Comparison of ENCODE assay signal across 7 cellular contexts in genomic region chr15:72319360-72319984, GRCh38. TPM values are rescaled to one million over a fixed set of nuclear protein-coding genes. Genes with fewer than 3 reads are reported as not detected.
DNase-seq lines count a peak whose midpoint lies in the region; ATAC-seq and TF ChIP-seq lines count a peak whose summit lies in the region.

No MANE protein-coding gene starts in this region.

- peak overlapping the region; percentile 65 for H3K4me3 Mint-ChIP-seq in activated CD4-positive, alpha-beta memory T cell treated with anti-CD3 and anti-CD28 coated beads, Interleukin-2, amount 10 ng/mL, durations not matched to agents 7 days and 5 days
- H3K4me3 Mint-ChIP-seq in endodermal cell, result peak overlapping the region; percentile 68

- 8% methylated on average over 28 of the region's 48 CpGs; no CpG with 5 or more reads in 1 of the 2 experiments for WGBS in IMR-90 (ENCODE audit: extremely low coverage in 2 of 2, insufficient read length in 1 of 2), 2 experiments
- 6 to 15% methylated on average over 3 to 42 of the region's 48 CpGs for WGBS in endodermal cell (ENCODE audit: insufficient coverage in 1 of 2, insufficient read length in 1 of 2), 2 experiments
- 8% methylated on average over 4 of the region's 48 CpGs for WGBS in suprapubic skin

- H3K18ac ChIP-seq in IMR-90 (ENCODE audit: low read depth, low read length), result no peak overlapping the region

- intact Hi-C loops in IMR-90 (cut with micrococcal nuclease), result no loop called here

- H3K56ac ChIP-seq in IMR-90 (ENCODE audit: extremely low read depth, insufficient read depth, low read length), result no peak overlapping the region

- H2AK5ac ChIP-seq in IMR-90 (ENCODE audit: low read depth, low read length), result no peak overlapping the region

- H3K9me1 ChIP-seq in IMR-90 (ENCODE audit: insufficient read depth, low read length), result no peaks in the 10 kb centered on the region; the same call in 1 of the 2 replicates

- CTCF ChIA-PET in IMR-90 (lab: Yijun Ruan, JAX), result no interaction called here
- CTCF ChIA-PET in activated CD4-positive, alpha-beta memory T cell treated with anti-CD3 and anti-CD28 coated beads, Interleukin-2, amount 10 ng/mL, durations not matched to agents 7 days and 5 days (lab: Charles Lee), result no interaction called here

- POLR2A ChIA-PET in IMR-90 (lab: Charles Lee; ENCODE audit: unreplicated experiment), result no interaction called here
- POLR2A ChIA-PET in activated CD4-positive, alpha-beta memory T cell treated with anti-CD3 and anti-CD28 coated beads, Interleukin-2, amount 10 ng/mL, durations not matched to agents 7 days and 5 days (lab: Charles Lee), result interaction anchor here (0.6 to 0.8 kb wide), 3 partner anchors 19 to 56 kb away, joined by 3 read pairs; partner anchors contain the start of gene HEXA

- no peak overlapping the region for H3K27ac Mint-ChIP-seq in activated CD4-positive, alpha-beta memory T cell treated with anti-CD3 and anti-CD28 coated beads, Interleukin-2, amount 10 ng/mL, durations not matched to agents 7 days and 5 days
- no peak overlapping the region for H3K27ac Mint-ChIP-seq in endodermal cell

- H3K9ac ChIP-seq in IMR-90 (ENCODE audit: low read depth, low read length) (no peak overlapping the region), endodermal cell (ENCODE audit: extremely low read depth, low read length, poor library complexity, severe bottlenecking) (no peak overlapping the region), Karpas-422 (ENCODE audit: low read length) (no peak overlapping the region)

- in situ Hi-C loops in IMR-90 (cut with MboI; ENCODE audit: low sequenced_read_pairs), result no loop called here

- TF ChIP-seq CTCF in IMR-90 (conservative IDR thresholded peaks at IDR 0.05; ENCODE audit: low read depth, low read length) (no peak), endodermal cell (conservative IDR thresholded peaks at IDR 0.05) (no peak), suprapubic skin (IDR thresholded peaks at IDR 0.05) (no peak)

- TF ChIP-seq RAD21 in IMR-90 (IDR thresholded peaks at IDR 0.05; ENCODE audit: low read length), result no peak

- H2AK9ac ChIP-seq in IMR-90 (replicated peaks; ENCODE audit: low read depth, low read length, poor library complexity), result no peak overlapping the region

- H3K4me3 ChIP-seq in IMR-90 (ENCODE audit: insufficient read depth, low read depth, low read length) (peak overlapping the region; percentile 21), endodermal cell (ENCODE audit: low read length) (no peak overlapping the region), suprapubic skin (peak overlapping the region; percentile 48), Karpas-422 (ENCODE audit: low read length) (no peak overlapping the region)

- peaks cover 4% of the 10 kb centered on the region for H3K9me3 Mint-ChIP-seq in activated CD4-positive, alpha-beta memory T cell treated with anti-CD3 and anti-CD28 coated beads, Interleukin-2, amount 10 ng/mL, durations not matched to agents 7 days and 5 days
- H3K9me3 Mint-ChIP-seq in endodermal cell, result peaks cover 12% of the 10 kb centered on the region

- no peak overlapping the region for H3K4ac ChIP-seq in IMR-90 (ENCODE audit: low read depth, low read length)

- H3K79me1 ChIP-seq in IMR-90 (ENCODE audit: low read depth in 1 of 2, low read length in 2 of 2), result no peaks in the 10 kb centered on the region

- H3K36me3 ChIP-seq in IMR-90 (ENCODE audit: control insufficient read depth, insufficient read depth, low read length) (no peaks in the 10 kb centered on the region), endodermal cell (ENCODE audit: control insufficient read depth, insufficient read depth, low read length) (no peaks in the 10 kb centered on the region), suprapubic skin (no peaks in the 10 kb centered on the region), Karpas-422 (ENCODE audit: insufficient read depth, low read length) (no peaks in the 10 kb centered on the region)

- H4K20me1 ChIP-seq in IMR-90 (ENCODE audit: insufficient read depth, low read length), result 0 out of 2 replicates have a peak, but pooled peaks cover 5% of the 10 kb centered on the region
- no peaks in the 10 kb centered on the region; the same call in 1 of the 2 replicates for H4K20me1 ChIP-seq in Karpas-422 (ENCODE audit: insufficient read depth, low read depth, low read length)

- no peak overlapping the region for H2BK5ac ChIP-seq in IMR-90 (ENCODE audit: low read depth, low read length, poor library complexity, severe bottlenecking)

- no peak for TF ChIP-seq EP300 in suprapubic skin (IDR thresholded peaks at IDR 0.05)

- H2AFZ ChIP-seq in IMR-90 (replicated peaks; ENCODE audit: low read length, poor library complexity), result peak overlapping the region; percentile 79
- H2AFZ ChIP-seq in Karpas-422 (ENCODE audit: low read length), result no peak overlapping the region

- dilution Hi-C loops in IMR-90 (cut with HindIII; ENCODE audit: low sequenced_read_pairs, unreplicated experiment), result no loop called here

- no peak overlapping the region for H4K8ac ChIP-seq in IMR-90 (ENCODE audit: low read depth in 2 of 2, low read length in 2 of 2)

- H3K14ac ChIP-seq in IMR-90 (replicated peaks; ENCODE audit: low read depth, low read length), result no peak overlapping the region

- H3K36me3 Mint-ChIP-seq in activated CD4-positive, alpha-beta memory T cell treated with anti-CD3 and anti-CD28 coated beads, Interleukin-2, amount 10 ng/mL, durations not matched to agents 7 days and 5 days (ENCODE audit: low read depth), result no peaks in the 10 kb centered on the region
- H3K36me3 Mint-ChIP-seq in endodermal cell (ENCODE audit: low read depth), result peaks cover 7% of the 10 kb centered on the region

- H3K27me3 ChIP-seq in IMR-90 (ENCODE audit: control insufficient read depth, insufficient read depth, low read length) (peaks cover 22% of the 10 kb centered on the region), endodermal cell (ENCODE audit: control insufficient read depth, insufficient read depth, low read length, poor library complexity, severe bottlenecking) (peaks cover 48% of the 10 kb centered on the region), suprapubic skin (no peaks in the 10 kb centered on the region), Karpas-422 (ENCODE audit: low read length) (no peaks in the 10 kb centered on the region)

- H4K91ac ChIP-seq in IMR-90 (ENCODE audit: insufficient read depth, low read depth, low read length), result no peak overlapping the region

- no peak overlapping the region for H3K27ac ChIP-seq in IMR-90 (ENCODE audit: insufficient read depth, low read length)
- no peak overlapping the region for H3K27ac ChIP-seq in endodermal cell (ENCODE audit: low read depth, low read length)
- H3K27ac ChIP-seq in suprapubic skin, result no peak overlapping the region
- no peak overlapping the region for H3K27ac ChIP-seq in Karpas-422 (ENCODE audit: low read length)

- no peak overlapping the region for H2BK20ac ChIP-seq in IMR-90 (ENCODE audit: low read depth, low read length)

- no peaks in the 10 kb centered on the region for H3K9me3 ChIP-seq in IMR-90 (ENCODE audit: control insufficient read depth, insufficient read depth, low read length)
- peaks cover 14% of the 10 kb centered on the region for H3K9me3 ChIP-seq in endodermal cell (ENCODE audit: control insufficient read depth, low read length)
- no peaks in the 10 kb centered on the region for H3K9me3 ChIP-seq in suprapubic skin
- H3K9me3 ChIP-seq in Karpas-422 (ENCODE audit: low read length), result no peaks in the 10 kb centered on the region

- H3K27me3 Mint-ChIP-seq in activated CD4-positive, alpha-beta memory T cell treated with anti-CD3 and anti-CD28 coated beads, Interleukin-2, amount 10 ng/mL, durations not matched to agents 7 days and 5 days, result peaks cover 23% of the 10 kb centered on the region
- H3K27me3 Mint-ChIP-seq in endodermal cell (ENCODE audit: insufficient read depth), result peaks cover 58% of the 10 kb centered on the region

- H4K5ac ChIP-seq in IMR-90 (ENCODE audit: low read depth, low read length), result no peak overlapping the region

- peak; percentile 36 for ATAC-seq in GM19395 (IDR thresholded peaks at IDR 0.05; ENCODE audit: unreplicated experiment)
- ATAC-seq in IMR-90 (ENCODE audit: low read depth), result peak; percentile 89

- DNase-seq in IMR-90 (peak; percentile 47), endodermal cell (peak; percentile 96), midbrain (lab: John Stamatoyannopoulos, UW) (peak; percentile 67), suprapubic skin (ENCODE audit: low spot score in 2 of 2) (peak; percentile 72 to 80), Karpas-422 (no peak)
- peak; percentile 54 for DNase-seq in activated CD4-positive, alpha-beta memory T cell treated with anti-CD3 and anti-CD28 coated beads, Interleukin-2, amount 10 ng/mL, durations not matched to agents 7 days and 5 days

- TF ChIP-seq POLR2A in IMR-90 (IDR thresholded peaks at IDR 0.05; ENCODE audit: low read depth, low read length) (no peak), suprapubic skin (IDR thresholded peaks at IDR 0.05) (no peak)

- no peaks in the 10 kb centered on the region for H3K4me1 ChIP-seq in IMR-90 (ENCODE audit: control insufficient read depth, insufficient read depth, low read length)
- H3K4me1 ChIP-seq in endodermal cell (ENCODE audit: control insufficient read depth, insufficient read depth, low read length), result no peaks in the 10 kb centered on the region
- H3K4me1 ChIP-seq in suprapubic skin, result peaks cover 17% of the 10 kb centered on the region
- peaks cover 10% of the 10 kb centered on the region for H3K4me1 ChIP-seq in Karpas-422 (ENCODE audit: low read length)

- H2BK120ac ChIP-seq in IMR-90 (ENCODE audit: low read depth, low read length), result no peak overlapping the region

- no peaks in the 10 kb centered on the region for H3K79me2 ChIP-seq in Karpas-422 (ENCODE audit: low read length)

- no TSS peak for BruUV-seq in IMR-90 (replicated peaks; lab: Mats Ljungman, UMichigan)

- H3K4me1 Mint-ChIP-seq in activated CD4-positive, alpha-beta memory T cell treated with anti-CD3 and anti-CD28 coated beads, Interleukin-2, amount 10 ng/mL, durations not matched to agents 7 days and 5 days, result peaks cover 24% of the 10 kb centered on the region
- peaks cover 4% of the 10 kb centered on the region for H3K4me1 Mint-ChIP-seq in endodermal cell

- H3K4me2 ChIP-seq in IMR-90 (ENCODE audit: low read depth, low read length) (no peak overlapping the region), Karpas-422 (ENCODE audit: low read depth, low read length, poor library complexity, severe bottlenecking) (no peak overlapping the region)

- no peak overlapping the region for H3K23ac ChIP-seq in IMR-90 (ENCODE audit: low read depth, low read length)

- H3K9me2 ChIP-seq in Karpas-422 (replicated peaks; ENCODE audit: insufficient read depth, low read length), result no peaks in the 10 kb centered on the region

- no peak overlapping the region for H2BK15ac ChIP-seq in IMR-90 (ENCODE audit: low read depth, low read length)

RNA-seq across cellular contexts. Expression of gene CELF6, which starts 0.5 kb away (rescaled TPM):
- total RNA-seq in IMR-90 (2012; rRNA removed), result not detected in 2 replicates
- polyA plus RNA-seq in IMR-90 (2012; rRNA removed), result 0.06 and 0.07 TPM in 2 replicates
- polyA plus RNA-seq in IMR-90 (2012; cell fraction: cytosol; rRNA removed), result not detected in 2 replicates
- 0.65 and 0.78 TPM in 2 replicates for polyA plus RNA-seq in IMR-90 (2012; cell fraction: nucleus; rRNA removed; ENCODE audit: low replicate concordance)
- total RNA-seq in activated CD4-positive, alpha-beta memory T cell treated with anti-CD3 and anti-CD28 coated beads, Interleukin-2, amount 10 ng/mL, durations not matched to agents 7 days and 5 days, result under 1 TPM; 0.18 to 0.58 TPM
- under 1 TPM; 0.46 to 0.62 TPM for total RNA-seq in endodermal cell
- 1.5 TPM for polyA plus RNA-seq in endodermal cell (2013, experiment 1 of 2)
- polyA plus RNA-seq in endodermal cell (2013, experiment 2 of 2), result 1.4 TPM
- total RNA-seq in suprapubic skin, result 1 to 10 TPM in 2 of 4 donors, under 1 TPM in 2; 0.70 to 1.5 (median 0.99) TPM
- 4.4 and 4.6 TPM in 2 replicates for total RNA-seq in Karpas-422 (2014; rRNA removed; shearing (Covaris generic); ENCODE audit: low replicate concordance)

RNA-seq across cellular contexts. Expression of gene PARP6, which starts 47.1 kb away (rescaled TPM):
- total RNA-seq in IMR-90 (2012; rRNA removed) (10.0 and 13.4 TPM in 2 replicates), endodermal cell (10 to 100 TPM; 87.3 to 92.1 TPM), suprapubic skin (100 to 1,000 TPM in 1 of 4 donors, 10 to 100 TPM in 3; 63.6 to 102 (median 70.6) TPM)
- polyA plus RNA-seq in IMR-90 (2012; rRNA removed), result 44.7 and 45.1 TPM in 2 replicates
- polyA plus RNA-seq in IMR-90 (2012; cell fraction: cytosol; rRNA removed), result 12.9 and 33.6 TPM in 2 replicates
- 188 and 399 TPM in 2 replicates for polyA plus RNA-seq in IMR-90 (2012; cell fraction: nucleus; rRNA removed; ENCODE audit: low replicate concordance)
- total RNA-seq in activated CD4-positive, alpha-beta memory T cell treated with anti-CD3 and anti-CD28 coated beads, Interleukin-2, amount 10 ng/mL, durations not matched to agents 7 days and 5 days, result 10 to 100 TPM; 58.8 to 65.0 TPM
- 74.3 TPM for polyA plus RNA-seq in endodermal cell (2013, experiment 1 of 2)
- polyA plus RNA-seq in endodermal cell (2013, experiment 2 of 2), result 56.8 TPM
- 73.2 and 82.0 TPM in 2 replicates for total RNA-seq in Karpas-422 (2014; rRNA removed; shearing (Covaris generic); ENCODE audit: low replicate concordance)

RNA-seq across cellular contexts. Expression of gene HEXA, which starts 56.3 kb away (rescaled TPM):
- 17.5 and 19.4 TPM in 2 replicates for total RNA-seq in IMR-90 (2012; rRNA removed)
- 103 and 115 TPM in 2 replicates for polyA plus RNA-seq in IMR-90 (2012; rRNA removed)
- polyA plus RNA-seq in IMR-90 (2012; cell fraction: cytosol; rRNA removed), result 63.3 and 67.6 TPM in 2 replicates
- 96.3 and 166 TPM in 2 replicates for polyA plus RNA-seq in IMR-90 (2012; cell fraction: nucleus; rRNA removed; ENCODE audit: low replicate concordance)
- 100 to 1,000 TPM; 110 to 111 TPM for total RNA-seq in activated CD4-positive, alpha-beta memory T cell treated with anti-CD3 and anti-CD28 coated beads, Interleukin-2, amount 10 ng/mL, durations not matched to agents 7 days and 5 days
- total RNA-seq in endodermal cell, result 100 to 1,000 TPM; 102 to 104 TPM
- 55.3 TPM for polyA plus RNA-seq in endodermal cell (2013, experiment 1 of 2)
- 47.1 TPM for polyA plus RNA-seq in endodermal cell (2013, experiment 2 of 2)
- total RNA-seq in suprapubic skin, result 10 to 100 TPM; 34.8 to 60.2 (median 45.8) TPM
- 75.7 and 120 TPM in 2 replicates for total RNA-seq in Karpas-422 (2014; rRNA removed; shearing (Covaris generic); ENCODE audit: low replicate concordance)

Comparison
In these comparisons a context has a peak if more than half of its experiments do, and no peak if none do; other contexts are left out.
1. H3K4me3 ChIP-seq: peak in IMR-90 (single experiment) and suprapubic skin (single experiment); none in endodermal cell (single experiment) and Karpas-422 (single experiment).